ENCODE assay signal across 10 cellular contexts in genomic region chr12:16189849-16190248, GRCh38.
DNase-seq lines count a peak whose midpoint lies in the region; FAIRE-seq and TF ChIP-seq lines count a peak whose summit lies in the region.
"Had no signal": no experiment of that assay in that cellular context is flagged by ENCODE, and none has a peak within 500 bp of the region (broad histone marks: within the 10 kb centered on the region; RNA-seq: fewer than 3 reads in every experiment).

No MANE protein-coding gene starts in this region.

- intact Hi-C loops in A673 (cut with micrococcal nuclease; ENCODE audit: unreplicated experiment), result loop anchor here (5.0 kb wide), 1 partner anchor 172 kb away; no protein-coding TSS in a partner anchor

- POLR2A ChIA-PET in A673 (lab: Charles Lee; ENCODE audit: low non-redundant PET), result no interaction called here

- TF ChIP-seq CTCF in A673 (conservative IDR thresholded peaks at IDR 0.05; ENCODE audit: low read depth, low read length) (peak; percentile 55), fibroblast of pulmonary artery (IDR thresholded peaks at IDR 0.05; ENCODE audit: low read length, missing control alignments) (peak; percentile 68)

- peak; percentile 63 for DNase-seq in A673 (ENCODE audit: low spot score)
- no peak for DNase-seq in H54 (ENCODE audit: insufficient read length, low spot score)
- DNase-seq in NCI-H82 treated with DMSO at 0.1 percent for 48 hours (lab: John Stamatoyannopoulos, UW; ENCODE audit: unreplicated experiment), result peak; percentile 72
- peak; percentile 75 for DNase-seq in fibroblast of pulmonary artery (ENCODE audit: low read depth)
- DNase-seq in germinal center (ENCODE audit: low spot score), result no peak
- DNase-seq in HK-2 (ENCODE audit: unreplicated experiment), result no peak
- no peak for DNase-seq in NCI-H774 (lab: John Stamatoyannopoulos, UW)
- DNase-seq in effector memory CD4-positive, alpha-beta T cell, result no peak
- DNase-seq: stimulated activated CD4-positive, alpha-beta T cell treated with anti-CD3 and anti-CD28 coated beads, Interleukin-15, amount 100 ng/mL, for 24 hours had no signal

- no peaks in the 10 kb centered on the region for H3K27me3 ChIP-seq in A673 (replicated peaks; ENCODE audit: insufficient read depth, low read depth, low read length, poor library complexity)
- no peaks in the 10 kb centered on the region for H3K27me3 ChIP-seq in effector memory CD4-positive, alpha-beta T cell (replicated peaks; ENCODE audit: control insufficient read depth, insufficient read depth, low read length, poor library complexity, severe bottlenecking)

- BruUV-seq in A673 (replicated peaks; lab: Mats Ljungman, UMichigan), result no TSS peak

- no peaks in the 10 kb centered on the region for H3K36me3 ChIP-seq in A673 (ENCODE audit: insufficient read depth, low read length, poor library complexity, severe bottlenecking)
- no peaks in the 10 kb centered on the region for H3K36me3 ChIP-seq in effector memory CD4-positive, alpha-beta T cell (ENCODE audit: control insufficient read depth, insufficient read depth, low read length)

- no peak overlapping the region for H3K27ac ChIP-seq in A673 (ENCODE audit: low read depth, low read length, poor library complexity, severe bottlenecking)
- H3K27ac ChIP-seq in effector memory CD4-positive, alpha-beta T cell (ENCODE audit: insufficient read depth, low read length, poor library complexity, severe bottlenecking), result no peak overlapping the region
- H3K27ac ChIP-seq: epithelial cell of prostate had no signal

- TF ChIP-seq POLR2A in H54 (IDR thresholded peaks at IDR 0.05; ENCODE audit: low read depth, low read length), result no peak

- CTCF ChIA-PET in A673 (lab: Charles Lee), result no interaction called here

- no peaks in the 10 kb centered on the region for H3K9me3 ChIP-seq in A673 (ENCODE audit: low read depth, low read length, poor library complexity, severe bottlenecking)
- H3K9me3 ChIP-seq in effector memory CD4-positive, alpha-beta T cell (ENCODE audit: control insufficient read depth, low read length), result no peaks in the 10 kb centered on the region

- peak; percentile 73 for FAIRE-seq in H54 (lab: Jason Lieb, UNC)

- H3K4me1 ChIP-seq in A673 (ENCODE audit: insufficient read depth, low read length, poor library complexity, severe bottlenecking), result no peaks in the 10 kb centered on the region
- no peaks in the 10 kb centered on the region for H3K4me1 ChIP-seq in effector memory CD4-positive, alpha-beta T cell (ENCODE audit: control insufficient read depth, insufficient read depth, low read length, poor library complexity, severe bottlenecking)

- no peak overlapping the region for H3K4me3 ChIP-seq in A673 (ENCODE audit: low read depth, low read length, poor library complexity, severe bottlenecking)
- no peak overlapping the region for H3K4me3 ChIP-seq in fibroblast of pulmonary artery (replicated peaks; ENCODE audit: low read depth, low read length)
- H3K4me3 ChIP-seq in effector memory CD4-positive, alpha-beta T cell (ENCODE audit: insufficient read depth, low read depth, low read length, poor library complexity, severe bottlenecking), result no peak overlapping the region

Comparison
In these comparisons a context has a peak if more than half of its experiments do, and no peak if none do; other contexts are left out.
1. DNase-seq: peak in A673 (single experiment), NCI-H82 treated with DMSO at 0.1 percent for 48 hours (single experiment) and fibroblast of pulmonary artery (single experiment); none in H54 (single experiment), germinal center (single experiment), HK-2 (single experiment), NCI-H774 (single experiment) and effector memory CD4-positive, alpha-beta T cell (0 of 3).